ENCODE assay signal across 24 cellular contexts in genomic region chr5:82659114-82659513, GRCh38.
"Had no signal": no experiment of that assay in that cellular context is flagged by ENCODE, and none has a peak within 500 bp of the region (broad histone marks: within the 10 kb centered on the region; RNA-seq: fewer than 3 reads in every experiment).

No MANE protein-coding gene starts in this region.

- DNase-seq: Kasumi-1; KG1; MM.1S; MV-4-11; NCI-H1048; NCI-H1105; NCI-H1436 treated with DMSO at 0.1 percent for 48 hours; NCI-H1694; NCI-H187 treated with DMSO at 0.1 percent for 48 hours; NCI-H2029 treated with DMSO at 0.1 percent for 48 hours; NCI-H2171; NCI-H226; NCI-H446; NCI-H510A; NCI-H524 treated with DMSO at 0.1 percent for 48 hours; NCI-H69; NCI-H774; NK-92 treated with Interleukin-12 subunit alpha and Interleukin-12 subunit beta, amount 100 ng/mL, for 24 hours; PC-3; SHP77; SK-N-SH; SW 1271 had no signal

- H3K27ac ChIP-seq: RWPE1 had no signal

- ATAC-seq: Panc1, PC-3 had no signal

- H3K4me2 ChIP-seq: SK-N-SH had no signal

- H3K9ac ChIP-seq: SK-N-SH had no signal

- H3K9me3 ChIP-seq: SK-N-SH had no signal
